In genomic region chr2:145593991-145594702, GRCh38 we compare ENCODE assay signal across 9 cellular contexts.
A peak's percentile ranks its signal among the peaks of the same experiment; 100 is the strongest.
DNase-seq lines count a peak whose midpoint lies in the region; ATAC-seq and TF ChIP-seq lines count a peak whose summit lies in the region.
"Had no signal": no experiment of that assay in that cellular context is flagged by ENCODE, and none has a peak within 500 bp of the region (broad histone marks: within the 10 kb centered on the region; RNA-seq: fewer than 3 reads in every experiment).

No MANE protein-coding gene starts in this region.

- peak overlapping the region; percentile 16 for H3K27ac ChIP-seq in urinary bladder (ENCODE audit: low read depth)
- H3K27ac ChIP-seq: BLaER1 had no signal

- H3K4me1 ChIP-seq in urinary bladder (ENCODE audit: insufficient read depth): no peaks in the 10 kb centered on the region
- H3K4me1 ChIP-seq: BLaER1 had no signal

- TF ChIP-seq CTCF in fibroblast of the aortic adventitia (IDR thresholded peaks at IDR 0.05; ENCODE audit: insufficient read depth, low read length): peak; percentile 60

- WGBS in urinary bladder: 49% methylated on average over 2 of the region's 2 CpGs

- H3K4me3 ChIP-seq in fibroblast of the aortic adventitia (ENCODE audit: low read depth, low read length): no peak overlapping the region
- H3K4me3 ChIP-seq in urinary bladder (ENCODE audit: low read depth, low read length): no peak overlapping the region
- H3K4me3 ChIP-seq: BLaER1 had no signal

- peak; percentile 3 for DNase-seq in NCI-H146 (lab: John Stamatoyannopoulos, UW)
- no peak for DNase-seq in NCI-H146 treated with DMSO at 0.1 percent for 48 hours (lab: John Stamatoyannopoulos, UW; ENCODE audit: unreplicated experiment)
- DNase-seq in RKO (ENCODE audit: low spot score): peak; percentile 34
- DNase-seq in fibroblast of the aortic adventitia (ENCODE audit: low read depth): peak; percentile 95
- no peak for DNase-seq in HUDEP-2 (lab: John Stamatoyannopoulos, UW; ENCODE audit: unreplicated experiment in 76 of 76)

- no peak for ATAC-seq in HG03025 (IDR thresholded peaks at IDR 0.05; ENCODE audit: low FRiP score, unreplicated experiment)
- ATAC-seq in HG03469 (IDR thresholded peaks at IDR 0.05; ENCODE audit: unreplicated experiment): no peak

- H3K36me3 ChIP-seq in urinary bladder (ENCODE audit: insufficient read depth): no peaks in the 10 kb centered on the region
- H3K36me3 ChIP-seq: BLaER1 had no signal

Comparison
In these comparisons a context has a peak if more than half of its experiments do, and no peak if none do; other contexts are left out.
1. DNase-seq: peak in NCI-H146 (single experiment), RKO (single experiment) and fibroblast of the aortic adventitia (single experiment); none in NCI-H146 treated with DMSO at 0.1 percent for 48 hours (single experiment) and HUDEP-2 (0 of 76).